Comparison of ENCODE assay signal across 39 cellular contexts in genomic region chr7:131143869-131144268, GRCh38.
"Had no signal": no experiment of that assay in that cellular context is flagged by ENCODE, and none has a peak within 500 bp of the region (broad histone marks: within the 10 kb centered on the region; RNA-seq: fewer than 3 reads in every experiment).

No MANE protein-coding gene starts in this region.

- H3K4me3 Mint-ChIP-seq: activated naive CD4-positive, alpha-beta T cell treated with anti-CD3 and anti-CD28 coated beads for 36 hours; activated naive CD4-positive, alpha-beta T cell treated with anti-CD3 and anti-CD28 coated beads, Interleukin-2, amount 10 ng/mL, durations not matched to agents 7 days and 5 days; activated naive CD4-positive, alpha-beta T cell treated with anti-CD3 and anti-CD28 coated beads, Interleukin-2, amount 50 U/mL, for 24 hours; activated naive CD8-positive, alpha-beta T cell; activated naive CD8-positive, alpha-beta T cell treated with anti-CD3 and anti-CD28 coated beads for 36 hours; activated naive CD8-positive, alpha-beta T cell treated with anti-CD3 and anti-CD28 coated beads, Interleukin-2, amount 10 ng/mL, durations not matched to agents 7 days and 5 days; activated naive CD8-positive, alpha-beta T cell treated with anti-CD3 and anti-CD28 coated beads, Interleukin-2, amount 50 U/mL, for 24 hours; activated T-cell treated with anti-CD3 and anti-CD28 coated beads, Interleukin-2, amount 50 U/mL, for 24 hours; activated T-cell treated with anti-CD3 and anti-CD28 coated beads, Interleukin-2, amount 50 U/mL, for 4 hours; activated T-cell treated with anti-CD3 and anti-CD28 coated beads, Interleukin-2, amount 50 U/mL, for 72 hours; activated T-helper 1 cell treated with anti-CD3 and anti-CD28 coated beads, Interleukin-12 subunit alpha, Interleukin-12 subunit beta, Interleukin-2, Interleukin-4 antibody, amounts not matched to agents 30 ng/mL and 10 ng/mL and 1 ng/mL, durations not matched to agents 14 hours and 24 hours and 36 hours; activated T-helper 17 cell treated with anti-CD3 and anti-CD28 coated beads, Interleukin-2, amount 50 U/mL, for 72 hours; brain; central memory CD8-positive, alpha-beta T cell had no signal

- H3K4me1 ChIP-seq: ascending aorta, body of pancreas, breast epithelium had no signal

- FAIRE-seq: bronchial epithelial cell had no signal

- H3K36me3 ChIP-seq: adrenal gland, ascending aorta, brain microvascular endothelial cell, breast epithelium, cardiac muscle cell had no signal

- H3K4me3 ChIP-seq: adrenal gland, ascending aorta, body of pancreas, breast epithelium, cardiac muscle cell had no signal

- DNase-seq: activated effector memory CD4-positive, alpha-beta T cell treated with anti-CD3 and anti-CD28 coated beads, Interleukin-2, amount 50 U/mL, for 16 hours; activated effector memory CD4-positive, alpha-beta T cell treated with Interleukin-2 at 50 U/mL for 16 hours; activated gamma-delta T cell; activated gamma-delta T cell treated with Interleukin-2 at 50 U/mL for 16 hours; activated naive CD4-positive, alpha-beta T cell; activated naive CD4-positive, alpha-beta T cell treated with anti-CD3 and anti-CD28 coated beads for 36 hours; activated naive CD4-positive, alpha-beta T cell treated with anti-CD3 and anti-CD28 coated beads, Interleukin-2, amount 10 ng/mL, durations not matched to agents 7 days and 5 days; activated naive CD4-positive, alpha-beta T cell treated with anti-CD3 and anti-CD28 coated beads, Interleukin-2, amount 50 U/mL, for 16 hours; activated naive CD4-positive, alpha-beta T cell treated with Interleukin-2 at 50 U/mL for 16 hours; activated naive CD8-positive, alpha-beta T cell treated with anti-CD3 and anti-CD28 coated beads for 36 hours; activated naive CD8-positive, alpha-beta T cell treated with anti-CD3 and anti-CD28 coated beads, Interleukin-2, amount 10 ng/mL, durations not matched to agents 7 days and 5 days; activated naive CD8-positive, alpha-beta T cell treated with anti-CD3 and anti-CD28 coated beads, Interleukin-2, amount 50 U/mL, for 24 hours; activated T-cell treated with anti-CD3 and anti-CD28 coated beads, Interleukin-2, amount 50 U/mL, for 1 hour; activated T-cell treated with anti-CD3 and anti-CD28 coated beads, Interleukin-2, amount 50 U/mL, for 24 hours; activated T-cell treated with anti-CD3 and anti-CD28 coated beads, Interleukin-2, amount 50 U/mL, for 4 hours; activated T-cell treated with anti-CD3 and anti-CD28 coated beads, Interleukin-2, amount 50 U/mL, for 48 hours; activated T-cell treated with anti-CD3 and anti-CD28 coated beads, Interleukin-2, amount 50 U/mL, for 72 hours; adrenal gland; amniotic stem cell; amygdala; anterior cingulate cortex; aorta; body of pancreas; brain microvascular endothelial cell; caudate nucleus; central memory CD4-positive, alpha-beta T cell; cerebellar nuclear complex had no signal

- H3K9me3 Mint-ChIP-seq: activated naive CD4-positive, alpha-beta T cell treated with anti-CD3 and anti-CD28 coated beads for 36 hours; activated naive CD4-positive, alpha-beta T cell treated with anti-CD3 and anti-CD28 coated beads, Interleukin-2, amount 50 U/mL, for 24 hours; activated naive CD8-positive, alpha-beta T cell treated with anti-CD3 and anti-CD28 coated beads for 36 hours; activated naive CD8-positive, alpha-beta T cell treated with anti-CD3 and anti-CD28 coated beads, Interleukin-2, amount 50 U/mL, for 24 hours; activated T-cell treated with anti-CD3 and anti-CD28 coated beads, Interleukin-2, amount 50 U/mL, for 24 hours; activated T-cell treated with anti-CD3 and anti-CD28 coated beads, Interleukin-2, amount 50 U/mL, for 72 hours; activated T-helper 17 cell treated with anti-CD3 and anti-CD28 coated beads, Interleukin-2, amount 50 U/mL, for 72 hours; central memory CD8-positive, alpha-beta T cell had no signal

- H3K27me3 Mint-ChIP-seq: activated naive CD4-positive, alpha-beta T cell treated with anti-CD3 and anti-CD28 coated beads, Interleukin-2, amount 50 U/mL, for 24 hours; activated naive CD8-positive, alpha-beta T cell; activated naive CD8-positive, alpha-beta T cell treated with anti-CD3 and anti-CD28 coated beads for 36 hours; activated naive CD8-positive, alpha-beta T cell treated with anti-CD3 and anti-CD28 coated beads, Interleukin-2, amount 50 U/mL, for 24 hours; activated T-cell treated with anti-CD3 and anti-CD28 coated beads, Interleukin-2, amount 50 U/mL, for 24 hours; activated T-helper 17 cell treated with anti-CD3 and anti-CD28 coated beads, Interleukin-2, amount 50 U/mL, for 72 hours; brain; central memory CD8-positive, alpha-beta T cell had no signal

- H3K27ac Mint-ChIP-seq: activated naive CD4-positive, alpha-beta T cell treated with anti-CD3 and anti-CD28 coated beads for 36 hours; activated naive CD4-positive, alpha-beta T cell treated with anti-CD3 and anti-CD28 coated beads, Interleukin-2, amount 10 ng/mL, durations not matched to agents 7 days and 5 days; activated naive CD4-positive, alpha-beta T cell treated with anti-CD3 and anti-CD28 coated beads, Interleukin-2, amount 50 U/mL, for 24 hours; activated naive CD4-positive, alpha-beta T cell treated with anti-CD3 and anti-CD28 coated beads, Interleukin-2, amount 50 U/mL, for 72 hours; activated naive CD8-positive, alpha-beta T cell; activated naive CD8-positive, alpha-beta T cell treated with anti-CD3 and anti-CD28 coated beads for 36 hours; activated naive CD8-positive, alpha-beta T cell treated with anti-CD3 and anti-CD28 coated beads, Interleukin-2, amount 10 ng/mL, durations not matched to agents 7 days and 5 days; activated naive CD8-positive, alpha-beta T cell treated with anti-CD3 and anti-CD28 coated beads, Interleukin-2, amount 50 U/mL, for 24 hours; activated T-cell treated with anti-CD3 and anti-CD28 coated beads, Interleukin-2, amount 50 U/mL, for 24 hours; activated T-cell treated with anti-CD3 and anti-CD28 coated beads, Interleukin-2, amount 50 U/mL, for 72 hours; activated T-helper 1 cell treated with anti-CD3 and anti-CD28 coated beads, Interleukin-12 subunit alpha, Interleukin-12 subunit beta, Interleukin-2, Interleukin-4 antibody, amounts not matched to agents 30 ng/mL and 10 ng/mL and 1 ng/mL, durations not matched to agents 14 hours and 24 hours and 36 hours; activated T-helper 17 cell treated with anti-CD3 and anti-CD28 coated beads, Interleukin-2, amount 50 U/mL, for 72 hours; activated T-helper 2 cell treated with anti-CD3 and anti-CD28 coated beads, Interferon-gamma antibody, Interleukin-2, Interleukin-4, amounts not matched to agents 10 μg/mL and 5 μg/mL and 100 μg/mL, durations not matched to agents 14 hours and 24 hours and 36 hours; brain had no signal

- H3K4me1 Mint-ChIP-seq: activated naive CD4-positive, alpha-beta T cell treated with anti-CD3 and anti-CD28 coated beads, Interleukin-2, amount 10 ng/mL, durations not matched to agents 7 days and 5 days; activated naive CD4-positive, alpha-beta T cell treated with anti-CD3 and anti-CD28 coated beads, Interleukin-2, amount 50 U/mL, for 24 hours; activated naive CD8-positive, alpha-beta T cell treated with anti-CD3 and anti-CD28 coated beads for 36 hours; activated naive CD8-positive, alpha-beta T cell treated with anti-CD3 and anti-CD28 coated beads, Interleukin-2, amount 10 ng/mL, durations not matched to agents 7 days and 5 days; activated naive CD8-positive, alpha-beta T cell treated with anti-CD3 and anti-CD28 coated beads, Interleukin-2, amount 50 U/mL, for 24 hours; activated T-helper 17 cell treated with anti-CD3 and anti-CD28 coated beads, Interleukin-2, amount 50 U/mL, for 72 hours; brain; central memory CD8-positive, alpha-beta T cell had no signal

- ATAC-seq: activated naive CD4-positive, alpha-beta T cell treated with anti-CD3 and anti-CD28 coated beads, Interleukin-2, amount 50 U/mL, for 72 hours; activated naive CD8-positive, alpha-beta T cell treated with anti-CD3 and anti-CD28 coated beads, Interleukin-2, amount 50 U/mL, for 24 hours; activated T-cell treated with anti-CD3 and anti-CD28 coated beads, Interleukin-2, amount 50 U/mL, for 4 hours; activated T-cell treated with anti-CD3 and anti-CD28 coated beads, Interleukin-2, amount 50 U/mL, for 72 hours; activated T-helper 17 cell treated with anti-CD3 and anti-CD28 coated beads, Interleukin-2, amount 50 U/mL, for 72 hours; body of pancreas had no signal

- H3K27ac ChIP-seq: adrenal gland, ascending aorta, body of pancreas, brain microvascular endothelial cell, breast epithelium, cardiac muscle cell had no signal

- H3K9me3 ChIP-seq: adrenal gland, ascending aorta, body of pancreas, breast epithelium had no signal

- H3K27me3 ChIP-seq: adrenal gland, ascending aorta, body of pancreas, brain microvascular endothelial cell, breast epithelium, cardiac muscle cell had no signal

- H3K36me3 Mint-ChIP-seq: activated naive CD4-positive, alpha-beta T cell treated with anti-CD3 and anti-CD28 coated beads, Interleukin-2, amount 10 ng/mL, durations not matched to agents 7 days and 5 days; activated naive CD4-positive, alpha-beta T cell treated with anti-CD3 and anti-CD28 coated beads, Interleukin-2, amount 50 U/mL, for 24 hours; activated naive CD4-positive, alpha-beta T cell treated with anti-CD3 and anti-CD28 coated beads, Interleukin-2, amount 50 U/mL, for 72 hours; activated naive CD8-positive, alpha-beta T cell treated with anti-CD3 and anti-CD28 coated beads for 36 hours had no signal
